ENCODE assay signal across 1 cellular context in the genomic region with DNA sequence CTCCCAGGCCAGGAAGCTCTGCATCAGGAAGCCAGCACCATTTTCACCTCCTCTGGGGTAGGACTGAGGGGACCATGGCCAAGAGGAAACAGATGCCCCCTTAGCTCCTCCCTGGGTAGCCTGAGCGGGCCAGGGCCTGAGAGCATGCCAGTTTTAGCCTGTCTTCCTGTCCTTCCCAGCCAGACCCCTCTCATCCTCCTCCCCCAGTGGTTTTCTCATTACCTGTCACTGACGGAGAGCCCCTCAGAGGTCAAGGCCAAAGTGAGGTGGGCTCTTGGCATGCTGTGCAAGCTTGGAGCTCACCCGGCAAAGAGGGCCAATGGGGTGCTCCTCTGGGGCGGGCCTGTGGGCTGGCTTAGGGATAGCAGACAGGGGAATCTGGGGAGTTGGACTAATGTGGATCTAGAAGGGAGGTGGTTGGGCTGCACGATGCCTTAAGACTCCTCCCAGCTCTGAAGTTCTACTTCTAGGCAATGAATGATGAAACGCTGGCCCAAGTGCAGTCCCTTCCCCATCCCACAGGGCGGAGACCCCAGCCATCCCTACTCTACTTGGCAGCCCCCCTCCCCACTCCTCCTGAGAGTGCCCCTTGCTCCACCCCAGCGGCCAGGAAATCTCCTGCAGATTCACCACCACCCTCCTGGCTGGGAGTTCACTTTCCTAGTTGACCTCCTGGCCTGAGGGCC.
A peak's percentile ranks its signal among the peaks of the same experiment; 100 is the strongest.
TF ChIP-seq lines count a peak whose summit lies in the region.

No MANE protein-coding gene starts in this region.

TF ChIP-seq in HepG2, 621 proteins besides CTCF, POLR2A, EP300 and RAD21 (continued from another document):
- TF ChIP-seq, protein P1, sequence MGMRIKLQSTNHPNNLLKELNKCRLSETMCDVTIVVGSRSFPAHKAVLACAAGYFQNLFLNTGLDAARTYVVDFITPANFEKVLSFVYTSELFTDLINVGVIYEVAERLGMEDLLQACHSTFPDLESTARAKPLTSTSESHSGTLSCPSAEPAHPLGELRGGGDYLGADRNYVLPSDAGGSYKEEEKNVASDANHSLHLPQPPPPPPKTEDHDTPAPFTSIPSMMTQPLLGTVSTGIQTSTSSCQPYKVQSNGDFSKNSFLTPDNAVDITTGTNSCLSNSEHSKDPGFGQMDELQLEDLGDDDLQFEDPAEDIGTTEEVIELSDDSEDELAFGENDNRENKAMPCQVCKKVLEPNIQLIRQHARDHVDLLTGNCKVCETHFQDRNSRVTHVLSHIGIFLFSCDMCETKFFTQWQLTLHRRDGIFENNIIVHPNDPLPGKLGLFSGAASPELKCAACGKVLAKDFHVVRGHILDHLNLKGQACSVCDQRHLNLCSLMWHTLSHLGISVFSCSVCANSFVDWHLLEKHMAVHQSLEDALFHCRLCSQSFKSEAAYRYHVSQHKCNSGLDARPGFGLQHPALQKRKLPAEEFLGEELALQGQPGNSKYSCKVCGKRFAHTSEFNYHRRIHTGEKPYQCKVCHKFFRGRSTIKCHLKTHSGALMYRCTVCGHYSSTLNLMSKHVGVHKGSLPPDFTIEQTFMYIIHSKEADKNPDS (CRISPR knock-in tag; IDR thresholded peaks at IDR 0.05), result no peak
- TF ChIP-seq ZNF749 (CRISPR knock-in tag; IDR thresholded peaks at IDR 0.05; ENCODE audit: borderline replicate concordance), result no peak
- no peak for TF ChIP-seq ZEB1 (IDR thresholded peaks at IDR 0.05; ENCODE audit: insufficient replicate concordance, low read depth)
- no peak for TF ChIP-seq ZNF660 (CRISPR knock-in tag; IDR thresholded peaks at IDR 0.05; ENCODE audit: borderline replicate concordance, low read depth)
- TF ChIP-seq SNRNP70 (IDR thresholded peaks at IDR 0.05; ENCODE audit: low read depth, low read length), result no peak
- TF ChIP-seq RBM22 (optimal IDR thresholded peaks at IDR 0.05; ENCODE audit: low read length), result no peak
- TF ChIP-seq RARA (CRISPR knock-in tag; IDR thresholded peaks at IDR 0.05), result peak; percentile 61
- no peak for TF ChIP-seq SOX13 (IDR thresholded peaks at IDR 0.05)
- TF ChIP-seq SOX13 (CRISPR knock-in tag; conservative IDR thresholded peaks at IDR 0.05 in 1 of 2, IDR thresholded peaks at IDR 0.05 in 1 of 2), result no peak
- TF ChIP-seq, protein P2, sequence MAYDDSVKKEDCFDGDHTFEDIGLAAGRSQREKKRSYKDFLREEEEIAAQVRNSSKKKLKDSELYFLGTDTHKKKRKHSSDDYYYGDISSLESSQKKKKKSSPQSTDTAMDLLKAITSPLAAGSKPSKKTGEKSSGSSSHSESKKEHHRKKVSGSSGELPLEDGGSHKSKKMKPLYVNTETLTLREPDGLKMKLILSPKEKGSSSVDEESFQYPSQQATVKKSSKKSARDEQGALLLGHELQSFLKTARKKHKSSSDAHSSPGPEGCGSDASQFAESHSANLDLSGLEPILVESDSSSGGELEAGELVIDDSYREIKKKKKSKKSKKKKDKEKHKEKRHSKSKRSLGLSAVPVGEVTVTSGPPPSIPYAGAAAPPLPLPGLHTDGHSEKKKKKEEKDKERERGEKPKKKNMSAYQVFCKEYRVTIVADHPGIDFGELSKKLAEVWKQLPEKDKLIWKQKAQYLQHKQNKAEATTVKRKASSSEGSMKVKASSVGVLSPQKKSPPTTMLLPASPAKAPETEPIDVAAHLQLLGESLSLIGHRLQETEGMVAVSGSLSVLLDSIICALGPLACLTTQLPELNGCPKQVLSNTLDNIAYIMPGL (CRISPR knock-in tag; IDR thresholded peaks at IDR 0.05; ENCODE audit: borderline replicate concordance in 1 of 2, low read depth in 1 of 2), result no peak
